22 cellular contexts compared by ENCODE assay signal in genomic region chr5:180074462-180074861, GRCh38. TPM values are rescaled to one million over a fixed set of nuclear protein-coding genes. Genes with fewer than 3 reads are reported as not detected.
DNase-seq lines count a peak whose midpoint lies in the region; ATAC-seq, FAIRE-seq and TF ChIP-seq lines count a peak whose summit lies in the region.
"Had no signal": no experiment of that assay in that cellular context is flagged by ENCODE, and none has a peak within 500 bp of the region (broad histone marks: within the 10 kb centered on the region; RNA-seq: fewer than 3 reads in every experiment).

No MANE protein-coding gene starts in this region.

- no peak for TF ChIP-seq CTCF in natural killer cell (IDR thresholded peaks at IDR 0.05)
- no peak for TF ChIP-seq CTCF in K562 (IDR thresholded peaks at IDR 0.05 in 2 of 3, conservative IDR thresholded peaks at IDR 0.05 in 1 of 3; ENCODE audit: insufficient read depth in 2 of 3, low read depth in 1 of 3, low read length in 3 of 3)
- no peak for TF ChIP-seq CTCF in HepG2 (CRISPR knock-in tag; IDR thresholded peaks at IDR 0.05)
- TF ChIP-seq CTCF in Calu3 (IDR thresholded peaks at IDR 0.05; ENCODE audit: unreplicated experiment) = no peak

- DNase-seq in natural killer cell (no peak), NCI-H2029 (lab: John Stamatoyannopoulos, UW) (peak; percentile 13), K562 (ENCODE audit: extremely low read depth in 1 of 4, low spot score in 3 of 4) (no peak), HepG2 (ENCODE audit: low spot score) (no peak), Calu3 (no peak)
- no peak for DNase-seq in natural killer cell treated with Interleukin-12 subunit alpha and Interleukin-12 subunit beta and Interleukin-15 and Interleukin-18, amount 100 ng/mL, for 72 hours (ENCODE audit: low spot score)
- DNase-seq: AML-193, C1 segment of cervical spinal cord, DMS153, KG1, MG63, NCI-H1105 treated with DMSO at 0.1 percent for 48 hours, NCI-H146, NCI-H1930, NCI-H526 treated with DMSO at 0.1 percent for 48 hours, SHP77, T-cell had no signal

- 0 out of 2 replicates have a peak, but pooled peaks cover 8% of the 10 kb centered on the region for H4K20me1 ChIP-seq in K562 (replicated peaks; ENCODE audit: control insufficient read depth, insufficient read depth, low read length)
- peaks cover 8% of the 10 kb centered on the region; the same call in 1 of the 2 replicates for H4K20me1 ChIP-seq in HepG2 (ENCODE audit: insufficient read depth, low read length)

- peaks cover 3% of the 10 kb centered on the region for H3K9me1 ChIP-seq in K562 (ENCODE audit: control insufficient read depth, insufficient read depth, low read length)

- ATAC-seq in natural killer cell (no peak), K562 (no peak), GM19463 (IDR thresholded peaks at IDR 0.05; ENCODE audit: unreplicated experiment) (no peak), HepG2 (no peak)
- ATAC-seq in natural killer cell treated with Interleukin-12 subunit alpha and Interleukin-12 subunit beta and Interleukin-15 and Interleukin-18, amount 100 ng/mL, for 72 hours = no peak
- ATAC-seq: A549, T-cell had no signal

- POLR2A ChIA-PET in K562 (lab: Yijun Ruan, JAX) (interaction anchor here (1.1 kb wide), 1 partner anchor 55 kb away, joined by 3 read pairs; no protein-coding TSS in a partner anchor), HepG2 (lab: Yijun Ruan, JAX) (no interaction called here)

- 3% methylated on average over 4 of the region's 4 CpGs for WGBS in K562 (ENCODE audit: insufficient coverage, low coverage, missing lambda C conversion rate)
- WGBS in HepG2 (ENCODE audit: low lambda C conversion rate) = 57% methylated on average over 4 of the region's 4 CpGs

- H3K4me2 ChIP-seq in K562 (ENCODE audit: insufficient read depth, low read length) (no peak overlapping the region), HepG2 (ENCODE audit: low read depth, low read length) (no peak overlapping the region)
- H3K4me2 ChIP-seq: A549 had no signal

- H3K27ac ChIP-seq in K562 (ENCODE audit: extremely low read depth, low read depth, low read length) = no peak overlapping the region
- H3K27ac ChIP-seq in HepG2 (ENCODE audit: extremely low read length, insufficient read depth, low read length) = no peak overlapping the region
- H3K27ac ChIP-seq: A549, RWPE1 had no signal

- H3K79me2 ChIP-seq in K562 (ENCODE audit: control insufficient read depth, insufficient read depth, low read length) = peaks cover 20% of the 10 kb centered on the region
- peaks cover 14% of the 10 kb centered on the region for H3K79me2 ChIP-seq in HepG2 (ENCODE audit: insufficient read depth, low read length)

- H3K36me3 ChIP-seq in K562 (ENCODE audit: control insufficient read depth, insufficient read depth, low read length) (no peaks in the 10 kb centered on the region), HepG2 (replicated peaks in 1 of 2; ENCODE audit: control insufficient read depth in 1 of 2, insufficient read depth in 2 of 2, low read length in 2 of 2) (no peaks in the 10 kb centered on the region)
- H3K36me3 ChIP-seq: MG63 had no signal

- BruUV-seq in K562 (replicated peaks; lab: Mats Ljungman, UMichigan) (no TSS peak), HepG2 (replicated peaks; lab: Mats Ljungman, UMichigan) (no TSS peak), Calu3 (replicated peaks; lab: Mats Ljungman, UMichigan) (no TSS peak)

- H3K4me1 ChIP-seq in K562 (replicated peaks in 1 of 2; ENCODE audit: control insufficient read depth in 2 of 2, insufficient read depth in 2 of 2, low read length in 2 of 2) (peaks cover 16 to 19% of the 10 kb centered on the region in 2 experiments), HepG2 (ENCODE audit: insufficient read depth, low read length) (peaks cover 16% of the 10 kb centered on the region)

- H3K27ac Mint-ChIP-seq in natural killer cell (no peak overlapping the region), Calu3 (ENCODE audit: unreplicated experiment) (no peak overlapping the region)
- H3K27ac Mint-ChIP-seq in natural killer cell treated with Interleukin-12 subunit alpha and Interleukin-12 subunit beta and Interleukin-15 and Interleukin-18, amount 100 ng/mL, for 72 hours = no peak overlapping the region

- TF ChIP-seq EP300 in K562 (IDR thresholded peaks at IDR 0.05; ENCODE audit: low read length) (no peak), HepG2 (IDR thresholded peaks at IDR 0.05; ENCODE audit: low read depth in 2 of 2, low read length in 2 of 2) (no peak), HepG2 (CRISPR knock-in tag; IDR thresholded peaks at IDR 0.05; ENCODE audit: borderline replicate concordance) (no peak)

- H3K4me1 Mint-ChIP-seq in natural killer cell (peaks cover 29 to 35% of the 10 kb centered on the region in 2 donors), Calu3 (ENCODE audit: low read depth, unreplicated experiment) (peaks cover 8% of the 10 kb centered on the region)
- H3K4me1 Mint-ChIP-seq in natural killer cell treated with Interleukin-12 subunit alpha and Interleukin-12 subunit beta and Interleukin-15 and Interleukin-18, amount 100 ng/mL, for 72 hours (ENCODE audit: low read depth in 2 of 2) = peaks cover 17 to 25% of the 10 kb centered on the region in 2 donors

- H3K4me3 Mint-ChIP-seq in natural killer cell = peak overlapping the region; percentile 22
- no peak overlapping the region for H3K4me3 Mint-ChIP-seq in natural killer cell treated with Interleukin-12 subunit alpha and Interleukin-12 subunit beta and Interleukin-15 and Interleukin-18, amount 100 ng/mL, for 72 hours
- H3K4me3 Mint-ChIP-seq in Calu3 (ENCODE audit: low read depth, unreplicated experiment) = no peak overlapping the region

- peaks cover 0 to 2% of the 10 kb centered on the region in 2 experiments; a peak in 1 of 5 replicates for H3K27me3 ChIP-seq in K562 (ENCODE audit: control insufficient read depth in 2 of 2, insufficient read depth in 2 of 2, low read length in 2 of 2)
- H3K27me3 ChIP-seq in HepG2 (ENCODE audit: control insufficient read depth in 1 of 2, insufficient read depth in 2 of 2, low read length in 2 of 2) = peaks cover 2 to 29% of the 10 kb centered on the region in 2 experiments; a peak in 4 of 5 replicates

- no peak for FAIRE-seq in K562 (lab: Jason Lieb, UNC)
- no peak for FAIRE-seq in HepG2 (lab: Jason Lieb, UNC)
- FAIRE-seq: A549, GM18507, H54 had no signal

- TF ChIP-seq POLR2A in K562 (conservative IDR thresholded peaks at IDR 0.05) (no peak), HepG2 (IDR thresholded peaks at IDR 0.05; ENCODE audit: insufficient read depth in 1 of 2, low read depth in 2 of 2, low read length in 2 of 2) (no peak)

- CTCF ChIA-PET in K562 (lab: Yijun Ruan, JAX; ENCODE audit: low intra/inter-chr PET ratio) = no interaction called here
- CTCF ChIA-PET in HepG2 (lab: Yijun Ruan, JAX; ENCODE audit: low intra/inter-chr PET ratio, low total read pairs) = no interaction called here
- CTCF ChIA-PET in Calu3 (lab: Charles Lee) = interaction anchor here (0.7 kb wide), 1 partner anchor 108 kb away, joined by 3 read pairs; no protein-coding TSS in a partner anchor

- H3K9me3 Mint-ChIP-seq in natural killer cell = no peaks in the 10 kb centered on the region
- no peaks in the 10 kb centered on the region for H3K9me3 Mint-ChIP-seq in natural killer cell treated with Interleukin-12 subunit alpha and Interleukin-12 subunit beta and Interleukin-15 and Interleukin-18, amount 100 ng/mL, for 72 hours
- H3K9me3 Mint-ChIP-seq in Calu3 (ENCODE audit: low read depth, unreplicated experiment) = peaks cover 7% of the 10 kb centered on the region
- H3K9me3 Mint-ChIP-seq: T-cell had no signal

- in situ Hi-C loops in K562 (cut with MboI) = no loop called here
- in situ Hi-C loops in HepG2 (cut with HindIII; ENCODE audit: extremely low pct_ligation_motif_present, low pct_unique_long_range_greater_than_20kb) = no loop called here

- TF ChIP-seq RAD21 in K562 (CRISPR knock-in tag; conservative IDR thresholded peaks at IDR 0.05 in 1 of 2, IDR thresholded peaks at IDR 0.05 in 1 of 2) (no peak), HepG2 (CRISPR knock-in tag; IDR thresholded peaks at IDR 0.05) (no peak)

- H3K9me3 ChIP-seq in K562 (replicated peaks; ENCODE audit: control insufficient read depth, insufficient read depth, low read depth, low read length) = peaks cover 6% of the 10 kb centered on the region; the same call in 1 of the 2 replicates
- H3K9me3 ChIP-seq in HepG2 (ENCODE audit: low read length) = 0 out of 2 replicates have a peak, but pooled peaks cover 4% of the 10 kb centered on the region

- no peak overlapping the region for H3K9ac ChIP-seq in K562 (ENCODE audit: insufficient read depth in 1 of 2, low read depth in 2 of 2, low read length in 2 of 2)
- H3K9ac ChIP-seq in HepG2 (ENCODE audit: insufficient read depth, low read depth, low read length) = no peak overlapping the region

- H3K4me3 ChIP-seq in K562 (no peak overlapping the region), HepG2 (replicated peaks in 1 of 3; ENCODE audit: insufficient read depth in 1 of 3, low read depth in 2 of 3, low read length in 3 of 3) (no peak overlapping the region)
- H3K4me3 ChIP-seq: A549, MG63 had no signal

- intact Hi-C loops in natural killer cell (cut with micrococcal nuclease) = loop anchor here (5.0 kb wide), 2 partner anchors 67 to 522 kb away; partner anchors contain the start of gene RUFY1
- intact Hi-C loops in K562 (cut with micrococcal nuclease) = loop anchor here (5.0 kb wide), 1 partner anchor 87 kb away; no protein-coding TSS in a partner anchor
- intact Hi-C loops in HepG2 (cut with micrococcal nuclease; ENCODE audit: unreplicated experiment) = loop anchor here (5.0 kb wide), 1 partner anchor 167 kb away; the partner anchor contains the start of gene TBC1D9B
- intact Hi-C loops in Calu3 (cut with micrococcal nuclease; ENCODE audit: unreplicated experiment) = no loop called here

- H2AFZ ChIP-seq in K562 (ENCODE audit: low read depth, low read length) = no peak overlapping the region
- H2AFZ ChIP-seq in HepG2 (ENCODE audit: low read length) = no peak overlapping the region

- H3K36me3 Mint-ChIP-seq in natural killer cell (no peaks in the 10 kb centered on the region), Calu3 (ENCODE audit: insufficient read depth, unreplicated experiment) (peaks cover 28% of the 10 kb centered on the region)
- no peaks in the 10 kb centered on the region for H3K36me3 Mint-ChIP-seq in natural killer cell treated with Interleukin-12 subunit alpha and Interleukin-12 subunit beta and Interleukin-15 and Interleukin-18, amount 100 ng/mL, for 72 hours
- H3K36me3 Mint-ChIP-seq: T-cell had no signal

- peaks cover 24 to 30% of the 10 kb centered on the region in 2 donors for H3K27me3 Mint-ChIP-seq in natural killer cell (ENCODE audit: low read depth in 2 of 2)
- peaks cover 15 to 24% of the 10 kb centered on the region in 2 donors for H3K27me3 Mint-ChIP-seq in natural killer cell treated with Interleukin-12 subunit alpha and Interleukin-12 subunit beta and Interleukin-15 and Interleukin-18, amount 100 ng/mL, for 72 hours
- H3K27me3 Mint-ChIP-seq in Calu3 (ENCODE audit: unreplicated experiment) = peaks cover 52% of the 10 kb centered on the region

RNA-seq across cellular contexts. Expression of gene RNF130, which starts 2.9 kb away (rescaled TPM):
- 10 to 100 TPM; 24.4 to 35.0 (median 25.5) TPM for total RNA-seq in natural killer cell
- total RNA-seq in natural killer cell treated with Interleukin-12 subunit alpha and Interleukin-12 subunit beta and Interleukin-15 and Interleukin-18, amount 100 ng/mL, for 72 hours = 10 to 100 TPM; 12.4 to 17.0 TPM
- 19.1 and 19.5 TPM in 2 replicates for total RNA-seq in K562 (2011; cell fraction: chromatin; rRNA removed; ENCODE audit: low replicate concordance)
- total RNA-seq in K562 (2011; cell fraction: nucleolus; rRNA removed) = 12.8 and 17.0 TPM in 2 replicates
- total RNA-seq in K562 (2011; cell fraction: nucleoplasm; rRNA removed) = 23.6 and 30.7 TPM in 2 replicates
- total RNA-seq in K562 (2014; rRNA removed) = 25.7 and 28.0 TPM in 2 replicates
- total RNA-seq in K562 (2014; rRNA removed; fragmentation: Illumina TruSeq; extraction: Trizol) = 24.0 and 26.2 TPM in 2 replicates
- total RNA-seq in K562 (2015; rRNA removed; fragmentation: Illumina TruSeq; extraction: Trizol) = 39.4 and 39.5 TPM in 2 replicates
- total RNA-seq in K562 (2021) = 30.0 and 32.2 TPM in 2 replicates
- polyA plus RNA-seq in K562 (2011; rRNA removed) = 29.0 and 31.4 TPM in 2 replicates
- polyA plus RNA-seq in K562 (2011; cell fraction: cytosol; rRNA removed) = 24.5 and 27.9 TPM in 2 replicates
- 14.2 and 19.3 TPM in 2 replicates for polyA plus RNA-seq in K562 (2011; cell fraction: nucleus; rRNA removed)
- polyA plus RNA-seq in K562 (2012) = 31.0 and 76.8 TPM in 2 replicates
- polyA plus RNA-seq in K562 (2014; fragmentation: Illumina TruSeq; extraction: Trizol) = 23.2 and 30.9 TPM in 2 replicates
- 1 to 10 TPM; 5.8 to 6.8 TPM for polyA plus RNA-seq in K562 (2014; fragmentation: Nextera tagmentation; extraction: Ambion mirVana)
- polyA plus RNA-seq in K562 (2014; rRNA removed) = 26.7 and 27.1 TPM in 2 replicates
- polyA minus RNA-seq in K562 (2011; rRNA and poly(A)+ RNA removed) = 24.2 and 25.4 TPM in 2 replicates
- polyA minus RNA-seq in K562 (2011; cell fraction: cytosol; rRNA and poly(A)+ RNA removed) = 11.7 and 14.7 TPM in 2 replicates
- polyA minus RNA-seq in K562 (2011; cell fraction: nucleus; rRNA and poly(A)+ RNA removed) = 10.0 and 13.7 TPM in 2 replicates
- 21.3 and 28.2 TPM in 2 replicates for total RNA-seq in HepG2 (2016; rRNA removed; fragmentation: Illumina TruSeq; extraction: Trizol)
- total RNA-seq in HepG2 (2016; cell fraction: cytosol; rRNA removed; fragmentation: Illumina TruSeq; extraction: Trizol; ENCODE audit: low read depth) = 51.1 and 56.5 TPM in 2 replicates
- total RNA-seq in HepG2 (2016; cell fraction: insoluble cytoplasmic fraction; rRNA removed; fragmentation: Illumina TruSeq; extraction: Trizol) = 20.7 and 27.0 TPM in 2 replicates
- 71.6 and 78.1 TPM in 2 replicates for total RNA-seq in HepG2 (2016; cell fraction: membrane; rRNA removed; fragmentation: Illumina TruSeq; extraction: Trizol)
- 19.2 and 22.9 TPM in 2 replicates for total RNA-seq in HepG2 (2016; cell fraction: nucleus; rRNA removed; fragmentation: Illumina TruSeq; extraction: Trizol)
- 25.9 and 28.3 TPM in 2 replicates for polyA plus RNA-seq in HepG2 (2011; rRNA removed)
- polyA plus RNA-seq in HepG2 (2011; cell fraction: cytosol; rRNA removed) = 21.0 and 26.9 TPM in 2 replicates
- polyA plus RNA-seq in HepG2 (2011; cell fraction: nucleus; rRNA removed) = 10.8 and 12.4 TPM in 2 replicates
- polyA plus RNA-seq in HepG2 (2012) = 21.3 and 23.0 TPM in 2 replicates
- 78.2 and 88.6 TPM in 2 replicates for polyA plus RNA-seq in HepG2 (2016; cell fraction: cytosol; fragmentation: Illumina TruSeq; extraction: Trizol; ENCODE audit: low read depth)
- 31.6 and 34.3 TPM in 2 replicates for polyA plus RNA-seq in HepG2 (2016; cell fraction: insoluble cytoplasmic fraction; fragmentation: Illumina TruSeq; extraction: Trizol; ENCODE audit: low read depth)
- polyA plus RNA-seq in HepG2 (2016; cell fraction: membrane; fragmentation: Illumina TruSeq; extraction: Trizol; ENCODE audit: low read depth) = 86.4 and 87.9 TPM in 2 replicates
- polyA plus RNA-seq in HepG2 (2016; cell fraction: nucleus; fragmentation: Illumina TruSeq; extraction: Trizol; ENCODE audit: insufficient read depth, low read depth) = 38.8 and 41.1 TPM in 2 replicates
- 12.5 and 16.7 TPM in 2 replicates for polyA minus RNA-seq in HepG2 (2011; rRNA and poly(A)+ RNA removed; ENCODE audit: low replicate concordance)
- polyA minus RNA-seq in HepG2 (2011; cell fraction: cytosol; rRNA and poly(A)+ RNA removed) = 12.9 and 13.1 TPM in 2 replicates
- 18.3 and 20.1 TPM in 2 replicates for polyA minus RNA-seq in HepG2 (2011; cell fraction: nucleus; rRNA and poly(A)+ RNA removed)
- total RNA-seq in Calu3 (2022) = 27.0 and 34.0 TPM in 2 replicates
